1 cellular context compared by ENCODE assay signal in the genomic region with DNA sequence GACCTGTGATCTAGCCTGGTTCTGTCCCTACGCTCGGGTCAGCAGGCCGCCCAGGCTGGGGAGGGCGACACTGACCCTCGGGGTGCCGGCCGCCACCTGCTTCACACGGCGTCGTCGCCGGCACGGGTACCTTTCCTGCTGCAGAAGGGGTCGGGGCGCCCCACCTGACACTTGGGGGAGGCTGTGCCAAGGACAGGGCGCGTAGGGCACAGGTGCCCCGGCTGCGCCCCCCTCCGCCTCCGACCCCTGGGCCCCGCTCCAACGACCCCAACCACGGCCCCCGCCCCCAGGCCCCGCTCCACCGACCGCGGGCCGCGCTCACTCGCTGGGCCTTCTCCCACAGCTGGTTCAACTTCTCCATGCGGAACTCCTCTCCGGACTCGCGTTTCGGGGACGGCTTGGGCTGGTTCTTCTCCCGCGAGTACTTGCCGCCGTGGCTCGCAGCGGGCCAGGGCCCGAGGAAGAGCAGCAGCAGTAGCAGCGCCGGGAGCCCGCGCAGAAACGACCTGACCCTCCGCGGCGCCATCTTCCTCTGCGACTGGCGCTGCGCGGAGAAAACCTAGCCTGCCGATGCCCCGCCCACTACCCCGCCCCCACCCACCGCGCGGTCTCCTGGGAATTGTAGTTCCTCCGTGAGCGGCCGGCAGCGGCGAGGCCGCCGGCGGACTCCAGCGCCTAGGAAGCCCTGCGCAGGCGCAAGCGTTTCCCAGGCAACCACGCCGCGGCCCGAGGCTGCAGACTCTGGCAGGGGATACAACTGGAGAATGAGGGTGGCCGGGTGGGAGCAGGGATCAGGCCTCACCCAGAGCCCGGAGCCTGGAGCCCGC.
A peak's percentile ranks its signal among the peaks of the same experiment; 100 is the strongest.
TF ChIP-seq lines count a peak whose summit lies in the region.

LRPAP1 (minus strand) TSS at position 536 of the 827 bp plus-strand sequence; CDS start at position 526, 10 bp downstream.

TF ChIP-seq in HepG2, 621 proteins besides CTCF, POLR2A, EP300 and RAD21 (continued from another document and continues in another):
- TF ChIP-seq MXD4 (CRISPR knock-in tag; IDR thresholded peaks at IDR 0.05) (no peak), FOXC1 (CRISPR knock-in tag; IDR thresholded peaks at IDR 0.05; ENCODE audit: borderline replicate concordance) (no peak), ZNF451 (CRISPR knock-in tag; IDR thresholded peaks at IDR 0.05) (0 out of 2 replicates have a peak, but pooled peaks have one; percentile 74), ZNF296 (CRISPR knock-in tag; conservative IDR thresholded peaks at IDR 0.05) (no peak), NFKB2 (CRISPR knock-in tag; IDR thresholded peaks at IDR 0.05; ENCODE audit: borderline replicate concordance) (peak; percentile 34; the same call in 1 of the 2 replicates), ZNF430 (CRISPR knock-in tag; IDR thresholded peaks at IDR 0.05) (0 out of 2 replicates have a peak, but pooled peaks have one; percentile 62), ZNF331 (CRISPR knock-in tag; IDR thresholded peaks at IDR 0.05) (no peak), ZSCAN9 (CRISPR knock-in tag; IDR thresholded peaks at IDR 0.05; ENCODE audit: borderline replicate concordance) (peak; percentile 74), MTA1 (CRISPR knock-in tag; IDR thresholded peaks at IDR 0.05; ENCODE audit: borderline replicate concordance) (no peak), IKZF4 (CRISPR knock-in tag; IDR thresholded peaks at IDR 0.05; ENCODE audit: borderline replicate concordance, low read depth, not compliant biosample characterization) (peak; percentile 76), KMT2A (CRISPR knock-in tag; IDR thresholded peaks at IDR 0.05) (peak; percentile 77), E2F5 (CRISPR knock-in tag; conservative IDR thresholded peaks at IDR 0.05) (no peak), CBX5 (CRISPR knock-in tag; IDR thresholded peaks at IDR 0.05; ENCODE audit: borderline replicate concordance) (peak; percentile 44; the same call in 1 of the 2 replicates), ZBTB20 (CRISPR knock-in tag; IDR thresholded peaks at IDR 0.05; ENCODE audit: borderline replicate concordance, low read depth) (peak; percentile 33; the same call in 1 of the 2 replicates), MIXL1 (CRISPR knock-in tag; IDR thresholded peaks at IDR 0.05) (no peak), ETV5 (CRISPR knock-in tag; IDR thresholded peaks at IDR 0.05; ENCODE audit: borderline replicate concordance) (no peak), YEATS2 (CRISPR knock-in tag; IDR thresholded peaks at IDR 0.05; ENCODE audit: borderline replicate concordance) (no peak; the same call in 1 of the 2 replicates), HINFP (CRISPR knock-in tag; IDR thresholded peaks at IDR 0.05; ENCODE audit: low read depth) (no peak), DPF2 (CRISPR knock-in tag; IDR thresholded peaks at IDR 0.05; ENCODE audit: borderline replicate concordance, low read depth) (no peak), NR2F2 (IDR thresholded peaks at IDR 0.05; ENCODE audit: borderline replicate concordance, low read depth) (no peak), ARID4A (CRISPR knock-in tag; IDR thresholded peaks at IDR 0.05; ENCODE audit: borderline replicate concordance) (peak; percentile 85), PAF1 (CRISPR knock-in tag; IDR thresholded peaks at IDR 0.05) (no peak), ZKSCAN1 (IDR thresholded peaks at IDR 0.05; ENCODE audit: low read length) (no peak), PLRG1 (conservative IDR thresholded peaks at IDR 0.05) (no peak), SRY (CRISPR knock-in tag; IDR thresholded peaks at IDR 0.05) (peak; percentile 53; the same call in 1 of the 2 replicates), GPBP1L1 (CRISPR knock-in tag; IDR thresholded peaks at IDR 0.05) (no peak)
- TF ChIP-seq, protein P1, sequence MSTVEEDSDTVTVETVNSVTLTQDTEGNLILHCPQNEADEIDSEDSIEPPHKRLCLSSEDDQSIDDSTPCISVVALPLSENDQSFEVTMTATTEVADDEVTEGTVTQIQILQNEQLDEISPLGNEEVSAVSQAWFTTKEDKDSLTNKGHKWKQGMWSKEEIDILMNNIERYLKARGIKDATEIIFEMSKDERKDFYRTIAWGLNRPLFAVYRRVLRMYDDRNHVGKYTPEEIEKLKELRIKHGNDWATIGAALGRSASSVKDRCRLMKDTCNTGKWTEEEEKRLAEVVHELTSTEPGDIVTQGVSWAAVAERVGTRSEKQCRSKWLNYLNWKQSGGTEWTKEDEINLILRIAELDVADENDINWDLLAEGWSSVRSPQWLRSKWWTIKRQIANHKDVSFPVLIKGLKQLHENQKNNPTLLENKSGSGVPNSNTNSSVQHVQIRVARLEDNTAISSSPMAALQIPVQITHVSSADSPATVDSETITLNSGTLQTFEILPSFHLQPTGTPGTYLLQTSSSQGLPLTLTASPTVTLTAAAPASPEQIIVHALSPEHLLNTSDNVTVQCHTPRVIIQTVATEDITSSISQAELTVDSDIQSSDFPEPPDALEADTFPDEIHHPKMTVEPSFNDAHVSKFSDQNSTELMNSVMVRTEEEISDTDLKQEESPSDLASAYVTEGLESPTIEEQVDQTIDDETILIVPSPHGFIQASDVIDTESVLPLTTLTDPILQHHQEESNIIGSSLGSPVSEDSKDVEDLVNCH (CRISPR knock-in tag; IDR thresholded peaks at IDR 0.05) = no peak
- TF ChIP-seq, protein P2, sequence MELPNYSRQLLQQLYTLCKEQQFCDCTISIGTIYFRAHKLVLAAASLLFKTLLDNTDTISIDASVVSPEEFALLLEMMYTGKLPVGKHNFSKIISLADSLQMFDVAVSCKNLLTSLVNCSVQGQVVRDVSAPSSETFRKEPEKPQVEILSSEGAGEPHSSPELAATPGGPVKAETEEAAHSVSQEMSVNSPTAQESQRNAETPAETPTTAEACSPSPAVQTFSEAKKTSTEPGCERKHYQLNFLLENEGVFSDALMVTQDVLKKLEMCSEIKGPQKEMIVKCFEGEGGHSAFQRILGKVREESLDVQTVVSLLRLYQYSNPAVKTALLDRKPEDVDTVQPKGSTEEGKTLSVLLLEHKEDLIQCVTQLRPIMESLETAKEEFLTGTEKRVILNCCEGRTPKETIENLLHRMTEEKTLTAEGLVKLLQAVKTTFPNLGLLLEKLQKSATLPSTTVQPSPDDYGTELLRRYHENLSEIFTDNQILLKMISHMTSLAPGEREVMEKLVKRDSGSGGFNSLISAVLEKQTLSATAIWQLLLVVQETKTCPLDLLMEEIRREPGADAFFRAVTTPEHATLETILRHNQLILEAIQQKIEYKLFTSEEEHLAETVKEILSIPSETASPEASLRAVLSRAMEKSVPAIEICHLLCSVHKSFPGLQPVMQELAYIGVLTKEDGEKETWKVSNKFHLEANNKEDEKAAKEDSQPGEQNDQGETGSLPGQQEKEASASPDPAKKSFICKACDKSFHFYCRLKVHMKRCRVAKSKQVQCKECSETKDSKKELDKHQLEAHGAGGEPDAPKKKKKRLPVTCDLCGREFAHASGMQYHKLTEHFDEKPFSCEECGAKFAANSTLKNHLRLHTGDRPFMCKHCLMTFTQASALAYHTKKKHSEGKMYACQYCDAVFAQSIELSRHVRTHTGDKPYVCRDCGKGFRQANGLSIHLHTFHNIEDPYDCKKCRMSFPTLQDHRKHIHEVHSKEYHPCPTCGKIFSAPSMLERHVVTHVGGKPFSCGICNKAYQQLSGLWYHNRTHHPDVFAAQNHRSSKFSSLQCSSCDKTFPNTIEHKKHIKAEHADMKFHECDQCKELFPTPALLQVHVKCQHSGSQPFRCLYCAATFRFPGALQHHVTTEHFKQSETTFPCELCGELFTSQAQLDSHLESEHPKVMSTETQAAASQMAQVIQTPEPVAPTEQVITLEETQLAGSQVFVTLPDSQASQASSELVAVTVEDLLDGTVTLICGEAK (IDR thresholded peaks at IDR 0.05) = no peak
- TF ChIP-seq, protein P2 (CRISPR knock-in tag; IDR thresholded peaks at IDR 0.05) = peak; percentile 18; the same call in 1 of the 2 replicates
